In genomic region chr19:58278156-58279041, GRCh38 we compare ENCODE assay signal across 1 cellular context.
TF ChIP-seq lines count a peak whose summit lies in the region.

TSS of gene ZNF8 (plus strand) at chr19:58278955. CDS start at chr19:58279082, 127 bp downstream.

TF ChIP-seq in HepG2, 621 proteins besides CTCF, POLR2A, EP300 and RAD21 (continued from another document and continues in another):
- TF ChIP-seq ZNF609 (CRISPR knock-in tag; IDR thresholded peaks at IDR 0.05; ENCODE audit: borderline replicate concordance) (peak; percentile 49), ZNF260 (CRISPR knock-in tag; IDR thresholded peaks at IDR 0.05; ENCODE audit: borderline replicate concordance, low read depth) (no peak), AKNA (CRISPR knock-in tag; IDR thresholded peaks at IDR 0.05; ENCODE audit: borderline replicate concordance) (no peak), RBM22 (optimal IDR thresholded peaks at IDR 0.05; ENCODE audit: low read length) (no peak), ZBTB34 (CRISPR knock-in tag; IDR thresholded peaks at IDR 0.05) (no peak; the same call in 1 of the 2 replicates), ESRRA (CRISPR knock-in tag; IDR thresholded peaks at IDR 0.05; ENCODE audit: low read depth) (peak; percentile 29; the same call in 1 of the 2 replicates), PBX3 (CRISPR knock-in tag; IDR thresholded peaks at IDR 0.05; ENCODE audit: borderline replicate concordance) (no peak), BRD4 (CRISPR knock-in tag; IDR thresholded peaks at IDR 0.05) (no peak), POLR2G (IDR thresholded peaks at IDR 0.05; ENCODE audit: low read depth, low read length) (peak; percentile 86), ZNF124 (CRISPR knock-in tag; IDR thresholded peaks at IDR 0.05) (no peak), POGZ (CRISPR knock-in tag; IDR thresholded peaks at IDR 0.05) (peak; percentile 68), XRCC5 (optimal IDR thresholded peaks at IDR 0.05; ENCODE audit: low read length) (peak; percentile 83), CENPX (CRISPR knock-in tag; IDR thresholded peaks at IDR 0.05) (no peak), ZNF333 (CRISPR knock-in tag; IDR thresholded peaks at IDR 0.05; ENCODE audit: borderline replicate concordance) (no peak), HMG20A (CRISPR knock-in tag; IDR thresholded peaks at IDR 0.05; ENCODE audit: borderline replicate concordance) (no peak), POGK (CRISPR knock-in tag; conservative IDR thresholded peaks at IDR 0.05) (peak; percentile 85; the same call in 1 of the 2 replicates), TFDP2 (CRISPR knock-in tag; IDR thresholded peaks at IDR 0.05) (peak; percentile 42; the same call in 1 of the 2 replicates), TCF7L2 (IDR thresholded peaks at IDR 0.05; ENCODE audit: low read depth, low read length) (no peak), NR3C1 (CRISPR knock-in tag; IDR thresholded peaks at IDR 0.05) (no peak), CEBPG (CRISPR knock-in tag; IDR thresholded peaks at IDR 0.05) (no peak), NCOR1 (IDR thresholded peaks at IDR 0.05; ENCODE audit: borderline replicate concordance, low read length) (no peak; the same call in 1 of the 2 replicates), MYPOP (CRISPR knock-in tag; IDR thresholded peaks at IDR 0.05) (peak; percentile 90; the same call in 1 of the 2 replicates), RFX3 (CRISPR knock-in tag; IDR thresholded peaks at IDR 0.05) (no peak), SIN3B (IDR thresholded peaks at IDR 0.05; ENCODE audit: low read length) (no peak), ZNF451 (CRISPR knock-in tag; IDR thresholded peaks at IDR 0.05) (0 out of 2 replicates have a peak, but pooled peaks have one; percentile 43), ARID3A (IDR thresholded peaks at IDR 0.05; ENCODE audit: low read depth, low read length) (no peak), HNRNPLL (IDR thresholded peaks at IDR 0.05; ENCODE audit: low read depth, low read length, poor library complexity, severe bottlenecking) (peak; percentile 92), DRAP1 (CRISPR knock-in tag; IDR thresholded peaks at IDR 0.05) (peak; percentile 88), ZNF709 (CRISPR knock-in tag; IDR thresholded peaks at IDR 0.05) (peak; percentile 88), U2AF1 (optimal IDR thresholded peaks at IDR 0.05; ENCODE audit: low read depth, low read length) (no peak), ZBTB25 (CRISPR knock-in tag; IDR thresholded peaks at IDR 0.05) (peak; percentile 74), NONO (IDR thresholded peaks at IDR 0.05) (no peak), NONO (CRISPR knock-in tag; conservative IDR thresholded peaks at IDR 0.05) (peak; percentile 62), ZBTB26 (CRISPR knock-in tag; IDR thresholded peaks at IDR 0.05; ENCODE audit: borderline replicate concordance) (no peak)
